8 cellular contexts compared by ENCODE assay signal in the genomic region with DNA sequence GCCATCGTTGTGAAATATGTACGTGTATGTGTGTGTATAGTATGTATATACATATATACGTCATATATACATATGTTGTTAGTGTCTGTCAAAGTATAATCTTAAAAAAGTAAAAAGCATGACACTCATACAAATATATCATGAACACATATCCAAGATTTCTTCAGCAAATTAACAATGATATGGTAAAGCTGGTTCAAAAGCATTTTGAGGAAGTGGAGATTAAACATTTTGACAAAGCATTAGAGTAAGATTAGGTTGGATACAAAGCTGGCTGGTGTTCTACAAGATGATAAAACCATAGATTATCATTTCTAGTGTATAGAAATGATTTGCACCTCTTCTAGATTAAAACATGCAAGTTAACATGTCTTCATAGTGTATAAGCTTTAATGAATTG. TPM values are rescaled to one million over a fixed set of nuclear protein-coding genes. Genes with fewer than 3 reads are reported as not detected.
DNase-seq lines count a peak whose midpoint lies in the region; ATAC-seq and TF ChIP-seq lines count a peak whose summit lies in the region.

No MANE protein-coding gene starts in this region.

- CTCF ChIA-PET in BJ (lab: Yijun Ruan, JAX) = interaction anchor here (0.7 to 3.2 kb wide), 6 partner anchors 21 to 291 kb away, joined by 3 to 14 read pairs (median 7); a partner anchor contains a TSS

- peaks cover 35% of the 10 kb centered on the region in 2 donors for H3K4me1 Mint-ChIP-seq in natural killer cell

- H3K4me2 ChIP-seq in Karpas-422 (ENCODE audit: low read depth, low read length, poor library complexity, severe bottlenecking) = peak overlapping the region; percentile 69

- H3K4me3 Mint-ChIP-seq in natural killer cell = peak overlapping the region; percentile 92

- H3K4me3 ChIP-seq in BJ (ENCODE audit: low read depth, low read length) = peak overlapping the region; percentile 75
- peak overlapping the region; percentile 99 for H3K4me3 ChIP-seq in Karpas-422 (ENCODE audit: low read length)

- H3K36me3 Mint-ChIP-seq in natural killer cell = no peaks in the 10 kb centered on the region

- H3K79me2 ChIP-seq in Karpas-422 (ENCODE audit: low read length) = peaks cover 42% of the 10 kb centered on the region

- H3K4me1 ChIP-seq in Karpas-422 (ENCODE audit: low read length) = peaks cover 21% of the 10 kb centered on the region

- H3K27ac ChIP-seq in Karpas-422 (ENCODE audit: low read length) (peak overlapping the region; percentile 79; the same call in 1 of the 2 replicates), cingulate gyrus (ENCODE audit: low read depth, low read length) (peak overlapping the region; percentile 90)

- intact Hi-C loops in natural killer cell (cut with micrococcal nuclease) = no loop called here

- H3K9me3 Mint-ChIP-seq in natural killer cell = no peaks in the 10 kb centered on the region

- peak overlapping the region; percentile 94 for H3K9ac ChIP-seq in Karpas-422 (ENCODE audit: low read length)

- H3K9me3 ChIP-seq in Karpas-422 (ENCODE audit: low read length) = no peaks in the 10 kb centered on the region

- no peak for ATAC-seq in natural killer cell
- no peak for ATAC-seq in GM18498 (IDR thresholded peaks at IDR 0.05; ENCODE audit: unreplicated experiment)

- TF ChIP-seq CTCF in BJ (IDR thresholded peaks at IDR 0.05; ENCODE audit: insufficient read depth, low read depth, low read length) = no peak
- no peak for TF ChIP-seq CTCF in natural killer cell (IDR thresholded peaks at IDR 0.05)

- H4K20me1 ChIP-seq in Karpas-422 (ENCODE audit: insufficient read depth, low read depth, low read length) = no peaks in the 10 kb centered on the region

- H3K27ac Mint-ChIP-seq in natural killer cell = peak overlapping the region; percentile 85 to 88

- no peaks in the 10 kb centered on the region for H3K9me2 ChIP-seq in Karpas-422 (replicated peaks; ENCODE audit: insufficient read depth, low read length)

- POLR2A ChIA-PET in BJ (lab: Charles Lee) = no interaction called here

- no peak for DNase-seq in BJ (ENCODE audit: low read depth)
- DNase-seq in Karpas-422 = no peak
- DNase-seq in natural killer cell = no peak
- no peak for DNase-seq in stimulated activated CD8-positive, alpha-beta memory T cell treated with anti-CD3 and anti-CD28 coated beads, Interleukin-4, amount 100 ng/mL, for 48 hours
- no peak for DNase-seq in NCI-H187 (lab: John Stamatoyannopoulos, UW)
- no peak for DNase-seq in germinal center (ENCODE audit: low spot score)

- H3K27me3 ChIP-seq in BJ (ENCODE audit: control insufficient read depth, insufficient read depth, low read length) (peaks cover 2% of the 10 kb centered on the region; the same call in 1 of the 2 replicates), Karpas-422 (ENCODE audit: low read length) (no peaks in the 10 kb centered on the region)

- H3K27me3 Mint-ChIP-seq in natural killer cell (ENCODE audit: low read depth in 2 of 2) = peaks cover 8 to 17% of the 10 kb centered on the region in 2 donors

- H3K36me3 ChIP-seq in BJ (ENCODE audit: control insufficient read depth, insufficient read depth, low read length) = no peaks in the 10 kb centered on the region
- peaks cover 6% of the 10 kb centered on the region; the same call in 1 of the 2 replicates for H3K36me3 ChIP-seq in Karpas-422 (ENCODE audit: insufficient read depth, low read length)

- H2AFZ ChIP-seq in Karpas-422 (ENCODE audit: low read length) = peak overlapping the region; percentile 72

RNA-seq across cellular contexts. Expression of a gene that starts 0.8 kb away (rescaled TPM):
- polyA plus RNA-seq in BJ (2011; rRNA removed) = 78.2 and 82.8 TPM in 2 replicates
- 50.4 and 61.0 TPM in 2 replicates for polyA minus RNA-seq in BJ (2011; rRNA and poly(A)+ RNA removed)
- 56.1 and 84.1 TPM in 2 replicates for total RNA-seq in Karpas-422 (2014; rRNA removed; shearing (Covaris generic); ENCODE audit: low replicate concordance)
- 10 to 100 TPM; 50.1 to 79.9 (median 68.7) TPM for total RNA-seq in natural killer cell

RNA-seq across cellular contexts. Expression of a gene that starts 49.9 kb away (rescaled TPM):
- polyA plus RNA-seq in BJ (2011; rRNA removed) = not detected in 2 replicates
- polyA minus RNA-seq in BJ (2011; rRNA and poly(A)+ RNA removed) = not detected in 2 replicates
- not detected in 2 replicates for total RNA-seq in Karpas-422 (2014; rRNA removed; shearing (Covaris generic); ENCODE audit: low replicate concordance)
- total RNA-seq in natural killer cell = under 1 TPM in 2 of 3 donors, not detected in 1; 0.10 to 0.16 TPM
